In the genomic region with DNA sequence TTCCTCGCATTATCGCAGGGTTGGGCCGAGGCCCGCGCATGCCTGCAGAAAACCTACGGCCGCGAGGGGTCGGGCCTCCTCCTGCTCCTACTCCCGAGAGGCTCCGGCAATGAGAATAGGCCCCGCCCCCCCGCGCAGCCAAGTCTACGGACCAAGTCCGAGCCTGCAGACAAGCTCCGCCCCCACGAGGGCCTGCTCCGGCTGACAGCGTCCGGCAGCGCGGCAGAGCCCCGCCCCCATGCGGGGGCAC, we compare ENCODE assay signal across 8 cellular contexts. TPM values are rescaled to one million over a fixed set of nuclear protein-coding genes. Genes with fewer than 3 reads are reported as not detected.
DNase-seq lines count a peak whose midpoint lies in the region; ATAC-seq and TF ChIP-seq lines count a peak whose summit lies in the region.

No MANE protein-coding gene starts in this region.

- no peak overlapping the region for H3K23ac ChIP-seq in H9 (ENCODE audit: insufficient read length, low read depth, low read length)

- no peak overlapping the region for H2BK5ac ChIP-seq in H9 (ENCODE audit: insufficient read length, low read length)

- H3K4me3 Mint-ChIP-seq in H9 (peak overlapping the region; percentile 91 to 96), osteocyte (ENCODE audit: unreplicated experiment) (peak overlapping the region; percentile 96)
- peak overlapping the region; percentile 93 for H3K4me3 Mint-ChIP-seq in activated naive CD8-positive, alpha-beta T cell treated with anti-CD3 and anti-CD28 coated beads, Interleukin-2, amount 50 U/mL, for 24 hours

- H3K27me3 ChIP-seq in H9 (ENCODE audit: insufficient read depth, low read length) (no peaks in the 10 kb centered on the region), thyroid gland (no peaks in the 10 kb centered on the region)

- H4K8ac ChIP-seq in H9 (replicated peaks; ENCODE audit: insufficient read length, low read depth, low read length), result no peak overlapping the region

- no peak overlapping the region for H3K4ac ChIP-seq in H9 (ENCODE audit: low read depth, low read length)

- no peak overlapping the region for H3K9ac ChIP-seq in H9 (ENCODE audit: extremely low read depth, insufficient read length, low read length)

- ATAC-seq in activated naive CD8-positive, alpha-beta T cell treated with anti-CD3 and anti-CD28 coated beads, Interleukin-2, amount 50 U/mL, for 24 hours, result peak; percentile 90
- ATAC-seq in Right ventricle myocardium inferior, result peak; percentile 92

- no peak overlapping the region for H2BK15ac ChIP-seq in H9 (ENCODE audit: low read depth, low read length)

- H2BK12ac ChIP-seq in H9 (ENCODE audit: insufficient read length, low read depth, low read length), result no peak overlapping the region

- H3K36me3 Mint-ChIP-seq in H9 (ENCODE audit: insufficient read depth in 1 of 3, low read depth in 3 of 3) (no peaks in the 10 kb centered on the region), osteocyte (ENCODE audit: unreplicated experiment) (no peaks in the 10 kb centered on the region)
- H3K36me3 Mint-ChIP-seq in activated naive CD8-positive, alpha-beta T cell treated with anti-CD3 and anti-CD28 coated beads, Interleukin-2, amount 50 U/mL, for 24 hours (ENCODE audit: low read depth), result peaks cover 1% of the 10 kb centered on the region

- peak overlapping the region in 1 of 3 donors; percentile 81 for H3K4me3 ChIP-seq in thyroid gland (replicated peaks in 1 of 3)

- no peak overlapping the region for H3K14ac ChIP-seq in H9 (ENCODE audit: insufficient read depth, low read length)

- no peaks in the 10 kb centered on the region for H4K20me1 ChIP-seq in H9 (ENCODE audit: control insufficient read depth, insufficient read depth, insufficient read length)

- H2BK120ac ChIP-seq in H9 (ENCODE audit: low read depth, low read length, poor library complexity, severe bottlenecking), result no peak overlapping the region

- H3K4me2 ChIP-seq in H9 (ENCODE audit: insufficient read depth, insufficient read length, low read length), result no peak overlapping the region

- TF ChIP-seq CTCF in H9 (conservative IDR thresholded peaks at IDR 0.05) (peak; percentile 48), osteocyte (IDR thresholded peaks at IDR 0.05) (peak; percentile 31), thyroid gland (IDR thresholded peaks at IDR 0.05) (peak in 3 of 6 experiments; percentile 46 to 76 (median 52))

- peaks cover 9% of the 10 kb centered on the region for H3K23me2 ChIP-seq in H9 (ENCODE audit: insufficient read length, low read depth, low read length, poor library complexity, severe bottlenecking)

- peak; percentile 99 for DNase-seq in DMS79 (lab: John Stamatoyannopoulos, UW)
- peak; percentile 100 for DNase-seq in H9
- DNase-seq in NCI-H1105 treated with DMSO at 0.1 percent for 48 hours (lab: John Stamatoyannopoulos, UW), result peak; percentile 99
- DNase-seq in SW 1271 (lab: John Stamatoyannopoulos, UW), result peak; percentile 99
- DNase-seq in activated naive CD8-positive, alpha-beta T cell treated with anti-CD3 and anti-CD28 coated beads, Interleukin-2, amount 50 U/mL, for 24 hours, result peak; percentile 100
- DNase-seq in Right ventricle myocardium inferior (ENCODE audit: missing footprints), result peak; percentile 100
- DNase-seq in osteocyte (ENCODE audit: extremely low spot score, unreplicated experiment), result peak; percentile 100
- peak; percentile 100 for DNase-seq in thyroid gland

- H3K9me3 ChIP-seq in H9 (ENCODE audit: control insufficient read depth, low read depth, low read length) (no peaks in the 10 kb centered on the region), thyroid gland (no peaks in the 10 kb centered on the region)

- no peak overlapping the region for H3T11ph ChIP-seq in H9 (ENCODE audit: low read length)

- no peak overlapping the region for H3K56ac ChIP-seq in H9 (ENCODE audit: insufficient read length, low read depth, low read length)

- no peak overlapping the region for H2AK5ac ChIP-seq in H9 (ENCODE audit: insufficient read length, low read length)

- H3K79me2 ChIP-seq in H9 (ENCODE audit: insufficient read depth, low read length), result no peaks in the 10 kb centered on the region

- H3K9me3 Mint-ChIP-seq in H9 (no peaks in the 10 kb centered on the region; a peak in 1 of 5 replicates), osteocyte (ENCODE audit: unreplicated experiment) (no peaks in the 10 kb centered on the region)
- no peaks in the 10 kb centered on the region for H3K9me3 Mint-ChIP-seq in activated naive CD8-positive, alpha-beta T cell treated with anti-CD3 and anti-CD28 coated beads, Interleukin-2, amount 50 U/mL, for 24 hours

- intact Hi-C loops in Right ventricle myocardium inferior (cut with DNase I), result loop anchor here (1.0 to 10.0 kb wide), 4 partner anchors 17 to 1009 kb away; partner anchors contain the start of genes FKBPL, HSD17B8, RING1 and RNF5
- intact Hi-C loops in thyroid gland (cut with DNase I), result no loop called here

- no peak overlapping the region for H4K91ac ChIP-seq in H9 (ENCODE audit: insufficient read length, low read depth, low read length)

- H3K27ac ChIP-seq in H9 (ENCODE audit: insufficient read length, low read depth, low read length), result no peak overlapping the region
- H3K27ac ChIP-seq in thyroid gland, result peak overlapping the region in 2 of 3 donors; percentile 98 to 99

- H3K36me3 ChIP-seq in thyroid gland, result no peaks in the 10 kb centered on the region

- no peak overlapping the region for H2BK20ac ChIP-seq in H9 (ENCODE audit: low read depth, low read length, poor library complexity, severe bottlenecking)

- H2AFZ ChIP-seq in H9 (ENCODE audit: low read length), result no peak overlapping the region

- H3K4me1 ChIP-seq in H9 (ENCODE audit: insufficient read depth, low read length), result peaks cover 7% of the 10 kb centered on the region
- peaks cover 11 to 38% of the 10 kb centered on the region in 2 donors for H3K4me1 ChIP-seq in thyroid gland

- H3K27ac Mint-ChIP-seq in H9 (no peak overlapping the region; a peak in 1 of 7 replicates), osteocyte (ENCODE audit: unreplicated experiment) (peak overlapping the region; percentile 100)
- H3K27ac Mint-ChIP-seq in activated naive CD8-positive, alpha-beta T cell treated with anti-CD3 and anti-CD28 coated beads, Interleukin-2, amount 50 U/mL, for 24 hours, result peak overlapping the region; percentile 93

- H3K79me1 ChIP-seq in H9 (ENCODE audit: insufficient read depth, low read depth, low read length, poor library complexity, severe bottlenecking), result no peaks in the 10 kb centered on the region

- H3K27me3 Mint-ChIP-seq in H9 (ENCODE audit: low read depth) (no peaks in the 10 kb centered on the region), osteocyte (ENCODE audit: unreplicated experiment) (no peaks in the 10 kb centered on the region)
- no peaks in the 10 kb centered on the region for H3K27me3 Mint-ChIP-seq in activated naive CD8-positive, alpha-beta T cell treated with anti-CD3 and anti-CD28 coated beads, Interleukin-2, amount 50 U/mL, for 24 hours

- WGBS in H9 (ENCODE audit: extremely low coverage, insufficient read length, low lambda C conversion rate), result no CpG with 5 or more reads among the region's 25 CpGs
- 0 to 1% methylated on average over 7 to 17 of the region's 25 CpGs for WGBS in thyroid gland, 2 donors

- no peak for TF ChIP-seq POLR2A in thyroid gland (IDR thresholded peaks at IDR 0.05)

- peaks cover 47% of the 10 kb centered on the region in 2 experiments for H3K4me1 Mint-ChIP-seq in H9
- peaks cover 47% of the 10 kb centered on the region for H3K4me1 Mint-ChIP-seq in activated naive CD8-positive, alpha-beta T cell treated with anti-CD3 and anti-CD28 coated beads, Interleukin-2, amount 50 U/mL, for 24 hours
- H3K4me1 Mint-ChIP-seq in osteocyte (ENCODE audit: unreplicated experiment), result peaks cover 38% of the 10 kb centered on the region

- H4K5ac ChIP-seq in H9 (ENCODE audit: insufficient read length, low read depth, low read length), result no peak overlapping the region

- no peak overlapping the region for H3K18ac ChIP-seq in H9 (ENCODE audit: insufficient read length, low read depth, low read length)

RNA-seq across cellular contexts. Expression of gene GPSM3, which starts 3.1 kb away (rescaled TPM):
- total RNA-seq in H9 (2021) (11.8 and 12.0 TPM in 2 replicates), Right ventricle myocardium inferior (6.3 TPM), osteocyte (7.5 TPM in 2 replicates), thyroid gland (1 to 10 TPM; 4.2 to 6.5 (median 5.5) TPM)

RNA-seq across cellular contexts. Expression of gene PBX2, which starts 5.6 kb away (rescaled TPM):
- total RNA-seq in H9 (2021) (174 and 176 TPM in 2 replicates), Right ventricle myocardium inferior (42.9 TPM), osteocyte (71.4 and 77.1 TPM in 2 replicates), thyroid gland (10 to 100 TPM; 66.0 to 93.4 (median 74.2) TPM)

RNA-seq across cellular contexts. Expression of gene AGER, which starts 11.5 kb away (rescaled TPM):
- 14.3 and 17.8 TPM in 2 replicates for total RNA-seq in H9 (2021)
- total RNA-seq in Right ventricle myocardium inferior, result 2.0 TPM
- 3.8 and 4.1 TPM in 2 replicates for total RNA-seq in osteocyte
- 10 to 100 TPM; 10.3 to 70.6 (median 36.8) TPM for total RNA-seq in thyroid gland

RNA-seq across cellular contexts. Expression of gene RNF5, which starts 17.4 kb away (rescaled TPM):
- total RNA-seq in H9 (2021) (116 and 126 TPM in 2 replicates), Right ventricle myocardium inferior (97.5 TPM), osteocyte (47.1 and 51.6 TPM in 2 replicates), thyroid gland (100 to 1,000 TPM in 3 of 4 donors, 10 to 100 TPM in 1; 64.0 to 114 (median 107) TPM)

RNA-seq across cellular contexts. Expression of gene AGPAT1, which starts 19.7 kb away (rescaled TPM):
- total RNA-seq in H9 (2021) (88.8 and 89.5 TPM in 2 replicates), Right ventricle myocardium inferior (48.2 TPM), osteocyte (81.1 and 82.6 TPM in 2 replicates), thyroid gland (10 to 100 TPM; 48.6 to 69.2 (median 54.8) TPM)

Comparison
In these comparisons a context has a peak if more than half of its experiments do, and no peak if none do; other contexts are left out.
1. H3K27ac Mint-ChIP-seq: peak in activated naive CD8-positive, alpha-beta T cell treated with anti-CD3 and anti-CD28 coated beads, Interleukin-2, amount 50 U/mL, for 24 hours (single experiment) and osteocyte (single experiment); none in H9 (0 of 3).
2. Peak in every context shown above with its lines, with median percentiles within 50 percentile points of each other: DNase-seq and H3K4me3 Mint-ChIP-seq.